In the genomic region with DNA sequence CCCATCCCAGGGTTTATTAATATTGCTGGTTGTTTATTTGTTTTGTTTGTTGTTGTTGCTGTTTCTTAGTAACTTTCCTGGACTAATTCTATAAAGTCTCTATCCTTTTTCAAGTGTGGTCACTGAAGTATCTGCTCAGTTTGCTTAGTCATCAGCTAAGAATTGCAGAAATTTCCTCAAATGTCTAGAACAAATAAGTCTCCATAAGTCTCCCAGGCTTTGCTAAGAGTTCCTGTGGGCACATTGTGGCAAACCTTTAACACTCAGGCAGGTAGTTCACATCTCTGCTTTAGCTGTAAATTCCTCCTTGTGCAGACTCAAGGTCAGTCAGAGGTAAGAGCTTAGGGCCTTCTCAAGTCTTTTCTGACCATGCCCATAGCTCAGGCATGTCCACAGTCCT, we compare ENCODE assay signal across 14 cellular contexts. TPM values are rescaled to one million over a fixed set of nuclear protein-coding genes. Genes with fewer than 3 reads are reported as not detected.
DNase-seq lines count a peak whose midpoint lies in the region; ATAC-seq, FAIRE-seq and TF ChIP-seq lines count a peak whose summit lies in the region.
"Had no signal": no experiment of that assay in that cellular context is flagged by ENCODE, and none has a peak within 500 bp of the region (broad histone marks: within the 10 kb centered on the region; RNA-seq: fewer than 3 reads in every experiment).

No MANE protein-coding gene starts in this region.

- H3K4me1 Mint-ChIP-seq in astrocyte (ENCODE audit: low read depth, unreplicated experiment), result peaks cover 22% of the 10 kb centered on the region
- H3K4me1 Mint-ChIP-seq in naive thymus-derived CD4-positive, alpha-beta T cell, result no peaks in the 10 kb centered on the region

- H3K4me3 ChIP-seq in AG04449 (ENCODE audit: low read depth, low read length) (no peak overlapping the region), astrocyte (ENCODE audit: insufficient read depth, low read depth, low read length) (no peak overlapping the region)
- H3K4me3 ChIP-seq in naive thymus-derived CD4-positive, alpha-beta T cell (ENCODE audit: low read length), result no peak overlapping the region
- H3K4me3 ChIP-seq: BLaER1, right lobe of liver had no signal

- no peak overlapping the region for H3K9ac ChIP-seq in astrocyte (ENCODE audit: low read length)
- H3K9ac ChIP-seq: BLaER1 had no signal

- peak overlapping the region; percentile 57 for H3K4me2 ChIP-seq in astrocyte (ENCODE audit: low read length)
- H3K4me2 ChIP-seq: BLaER1 had no signal

- POLR2A ChIA-PET in AG04449 (lab: Yijun Ruan, JAX), result no interaction called here
- POLR2A ChIA-PET in naive thymus-derived CD4-positive, alpha-beta T cell (lab: Charles Lee), result no interaction called here

- no peaks in the 10 kb centered on the region for H4K20me1 ChIP-seq in astrocyte (ENCODE audit: insufficient read depth, low read length)
- H4K20me1 ChIP-seq: BLaER1 had no signal

- H2AFZ ChIP-seq in astrocyte (ENCODE audit: low read depth, low read length), result no peak overlapping the region

- peaks cover 28% of the 10 kb centered on the region for H3K4me1 ChIP-seq in astrocyte (ENCODE audit: insufficient read depth, low read length)
- H3K4me1 ChIP-seq in naive thymus-derived CD4-positive, alpha-beta T cell (ENCODE audit: control insufficient read depth in 2 of 2, insufficient read depth in 2 of 2, low read length in 2 of 2), result no peaks in the 10 kb centered on the region
- H3K4me1 ChIP-seq: BLaER1, right lobe of liver had no signal

- no peak for ATAC-seq in HG03095 (IDR thresholded peaks at IDR 0.05; ENCODE audit: unreplicated experiment)
- no peak for ATAC-seq in naive thymus-derived CD4-positive, alpha-beta T cell
- ATAC-seq: right lobe of liver had no signal

- no peaks in the 10 kb centered on the region for H3K27me3 ChIP-seq in astrocyte (ENCODE audit: insufficient read depth, low read length)
- H3K27me3 ChIP-seq in naive thymus-derived CD4-positive, alpha-beta T cell (ENCODE audit: control insufficient read depth in 2 of 2, insufficient read depth in 2 of 2, low read length in 2 of 2), result no peaks in the 10 kb centered on the region
- H3K27me3 ChIP-seq: BLaER1, right lobe of liver had no signal

- H3K4me3 Mint-ChIP-seq in astrocyte (ENCODE audit: unreplicated experiment), result peak overlapping the region; percentile 23
- no peak overlapping the region for H3K4me3 Mint-ChIP-seq in naive thymus-derived CD4-positive, alpha-beta T cell

- no peaks in the 10 kb centered on the region for H3K9me3 ChIP-seq in astrocyte (ENCODE audit: insufficient read depth, low read depth, low read length)
- no peaks in the 10 kb centered on the region for H3K9me3 ChIP-seq in naive thymus-derived CD4-positive, alpha-beta T cell (ENCODE audit: control insufficient read depth in 2 of 3, low read length in 3 of 3)
- H3K9me3 ChIP-seq: right lobe of liver had no signal

- TF ChIP-seq CTCF in AG04449 (IDR thresholded peaks at IDR 0.05; ENCODE audit: insufficient read depth, low read length, missing control alignments) (no peak), astrocyte (IDR thresholded peaks at IDR 0.05; ENCODE audit: insufficient read depth, low read depth, low read length) (no peak)

- H3K79me2 ChIP-seq in astrocyte (ENCODE audit: insufficient read depth, low read length), result no peaks in the 10 kb centered on the region

- DNase-seq in AG04449 (ENCODE audit: low read depth, low spot score) (peak; percentile 77), HS-27A (ENCODE audit: low read depth) (peak; percentile 72), astrocyte (ENCODE audit: low read depth) (peak; percentile 98), hepatic stellate cell (ENCODE audit: low spot score) (peak; percentile 66), cardiac septum (ENCODE audit: low spot score) (no peak)
- DNase-seq in NK-92 treated with Interleukin-12 subunit alpha and Interleukin-12 subunit beta, amount 100 ng/mL, for 24 hours (lab: John Stamatoyannopoulos, UW), result no peak
- no peak for DNase-seq in naive thymus-derived CD4-positive, alpha-beta T cell
- DNase-seq: central memory CD4-positive, alpha-beta T cell; NCI-H1694; right lobe of liver had no signal

- intact Hi-C loops in cardiac septum (cut with DNase I), result no loop called here
- intact Hi-C loops in naive thymus-derived CD4-positive, alpha-beta T cell (cut with micrococcal nuclease), result no loop called here

- peak overlapping the region; percentile 73 for H3K27ac ChIP-seq in astrocyte (ENCODE audit: low read depth, low read length)
- no peak overlapping the region for H3K27ac ChIP-seq in naive thymus-derived CD4-positive, alpha-beta T cell (ENCODE audit: low read depth, low read length)
- H3K27ac ChIP-seq: BLaER1, right lobe of liver had no signal

- peak overlapping the region; percentile 97 for H3K27ac Mint-ChIP-seq in astrocyte (ENCODE audit: unreplicated experiment)
- H3K27ac Mint-ChIP-seq in naive thymus-derived CD4-positive, alpha-beta T cell, result no peak overlapping the region

- CTCF ChIA-PET in AG04449 (lab: Yijun Ruan, JAX), result interaction anchor here (0.7 to 1.3 kb wide), 5 partner anchors 22 to 288 kb away, joined by 3 to 5 read pairs (median 3); no protein-coding TSS in a partner anchor
- CTCF ChIA-PET in naive thymus-derived CD4-positive, alpha-beta T cell (lab: Charles Lee), result no interaction called here

- peak; percentile 86 for FAIRE-seq in astrocyte (lab: Jason Lieb, UNC)
- FAIRE-seq: TTC549 had no signal

- peaks cover 14% of the 10 kb centered on the region for H3K9me3 Mint-ChIP-seq in astrocyte (ENCODE audit: unreplicated experiment)
- peaks cover 0 to 23% (median 6%) of the 10 kb centered on the region in 11 donors for H3K9me3 Mint-ChIP-seq in naive thymus-derived CD4-positive, alpha-beta T cell

- H3K27me3 Mint-ChIP-seq in astrocyte (ENCODE audit: low read depth, unreplicated experiment), result no peaks in the 10 kb centered on the region
- H3K27me3 Mint-ChIP-seq in naive thymus-derived CD4-positive, alpha-beta T cell, result peaks cover 7 to 20% (median 17%) of the 10 kb centered on the region in 5 donors

- H3K36me3 ChIP-seq in astrocyte (ENCODE audit: insufficient read depth, low read length), result no peaks in the 10 kb centered on the region
- H3K36me3 ChIP-seq in naive thymus-derived CD4-positive, alpha-beta T cell (ENCODE audit: control insufficient read depth in 2 of 3, insufficient read depth in 3 of 3, low read length in 3 of 3), result no peaks in the 10 kb centered on the region
- H3K36me3 ChIP-seq: BLaER1, right lobe of liver had no signal

- peaks cover 2% of the 10 kb centered on the region for H3K36me3 Mint-ChIP-seq in astrocyte (ENCODE audit: low read depth, unreplicated experiment)
- peaks cover 0 to 8% (median 4%) of the 10 kb centered on the region in 5 donors for H3K36me3 Mint-ChIP-seq in naive thymus-derived CD4-positive, alpha-beta T cell

RNA-seq across cellular contexts. Expression of a gene that starts 38.9 kb away (rescaled TPM):
- total RNA-seq in astrocyte, result not detected in 2 replicates
- total RNA-seq in cardiac septum, result not detected
- total RNA-seq in naive thymus-derived CD4-positive, alpha-beta T cell, result not detected
- polyA plus RNA-seq in naive thymus-derived CD4-positive, alpha-beta T cell, result not detected
- total RNA-seq: mucosa of gallbladder, right lobe of liver had no signal

Comparison
In these comparisons a context has a peak if more than half of its experiments do, and no peak if none do; other contexts are left out.
1. DNase-seq: peak in AG04449 (single experiment), HS-27A (single experiment), astrocyte (single experiment) and hepatic stellate cell (single experiment); none in NK-92 treated with Interleukin-12 subunit alpha and Interleukin-12 subunit beta, amount 100 ng/mL, for 24 hours (single experiment), cardiac septum (single experiment) and naive thymus-derived CD4-positive, alpha-beta T cell (0 of 9).